In genomic region chr3:24829011-24829581, GRCh38 we compare ENCODE assay signal across 8 cellular contexts.
DNase-seq lines count a peak whose midpoint lies in the region; ATAC-seq and TF ChIP-seq lines count a peak whose summit lies in the region.

No MANE protein-coding gene starts in this region.

- H3K9me3 Mint-ChIP-seq in activated CD4-positive, alpha-beta T cell treated with anti-CD3 and anti-CD28 coated beads for 36 hours (ENCODE audit: low read depth), result no peaks in the 10 kb centered on the region
- no peaks in the 10 kb centered on the region for H3K9me3 Mint-ChIP-seq in WTC11
- H3K9me3 Mint-ChIP-seq in CD8-positive, alpha-beta memory T cell, result peaks cover 1 to 16% (median 5%) of the 10 kb centered on the region in 5 donors

- H3K4me1 ChIP-seq in iPS-15b (ENCODE audit: control insufficient read depth, insufficient read depth, low read length) (no peaks in the 10 kb centered on the region), skeletal muscle tissue (ENCODE audit: control insufficient read depth in 3 of 3, insufficient read depth in 3 of 3, low read length in 3 of 3) (peaks cover 5 to 14% (median 9%) of the 10 kb centered on the region in 3 donors)
- no peaks in the 10 kb centered on the region for H3K4me1 ChIP-seq in CD8-positive, alpha-beta memory T cell (ENCODE audit: insufficient read depth, low read length)

- CTCF ChIA-PET in activated CD4-positive, alpha-beta T cell treated with anti-CD3 and anti-CD28 coated beads for 36 hours (lab: Charles Lee), result no interaction called here
- CTCF ChIA-PET in WTC11 (lab: Charles Lee), result interaction anchor here (0.8 kb wide), 1 partner anchor 69 kb away, joined by 4 read pairs; no protein-coding TSS in a partner anchor
- CTCF ChIA-PET in CD8-positive, alpha-beta memory T cell (lab: Charles Lee), result no interaction called here

- POLR2A ChIA-PET in activated CD4-positive, alpha-beta T cell treated with anti-CD3 and anti-CD28 coated beads for 36 hours (lab: Charles Lee), result no interaction called here
- POLR2A ChIA-PET in WTC11 (lab: Charles Lee), result no interaction called here
- POLR2A ChIA-PET in CD8-positive, alpha-beta memory T cell (lab: Charles Lee), result no interaction called here

- H3K36me3 Mint-ChIP-seq in activated CD4-positive, alpha-beta T cell treated with anti-CD3 and anti-CD28 coated beads for 36 hours (ENCODE audit: low read depth), result no peaks in the 10 kb centered on the region
- H3K36me3 Mint-ChIP-seq in WTC11, result no peaks in the 10 kb centered on the region
- H3K36me3 Mint-ChIP-seq in CD8-positive, alpha-beta memory T cell, result no peaks in the 10 kb centered on the region

- no peak overlapping the region for H3K4me3 Mint-ChIP-seq in activated CD4-positive, alpha-beta T cell treated with anti-CD3 and anti-CD28 coated beads for 36 hours
- peak overlapping the region; percentile 84 for H3K4me3 Mint-ChIP-seq in WTC11
- no peak overlapping the region for H3K4me3 Mint-ChIP-seq in CD8-positive, alpha-beta memory T cell

- H3K27ac Mint-ChIP-seq in activated CD4-positive, alpha-beta T cell treated with anti-CD3 and anti-CD28 coated beads for 36 hours, result no peak overlapping the region
- no peak overlapping the region for H3K27ac Mint-ChIP-seq in WTC11
- no peak overlapping the region for H3K27ac Mint-ChIP-seq in CD8-positive, alpha-beta memory T cell

- intact Hi-C loops in activated CD4-positive, alpha-beta T cell treated with anti-CD3 and anti-CD28 coated beads for 36 hours (cut with DNase I, micrococcal nuclease), result no loop called here

- H3K36me3 ChIP-seq in iPS-15b (ENCODE audit: control insufficient read depth, insufficient read depth, low read length), result no peaks in the 10 kb centered on the region
- H3K36me3 ChIP-seq in skeletal muscle tissue (ENCODE audit: control insufficient read depth in 3 of 3, insufficient read depth in 3 of 3, low read length in 3 of 3), result no peaks in the 10 kb centered on the region
- H3K36me3 ChIP-seq in CD8-positive, alpha-beta memory T cell (ENCODE audit: insufficient read depth, low read length), result no peaks in the 10 kb centered on the region

- peaks cover 2% of the 10 kb centered on the region for H3K4me1 Mint-ChIP-seq in activated CD4-positive, alpha-beta T cell treated with anti-CD3 and anti-CD28 coated beads for 36 hours
- peaks cover 8% of the 10 kb centered on the region for H3K4me1 Mint-ChIP-seq in WTC11
- H3K4me1 Mint-ChIP-seq in CD8-positive, alpha-beta memory T cell, result no peaks in the 10 kb centered on the region

- no peak overlapping the region for H3K27ac ChIP-seq in skeletal muscle tissue (ENCODE audit: low read depth, low read length)
- H3K27ac ChIP-seq in CD8-positive, alpha-beta memory T cell (ENCODE audit: low read depth, low read length), result no peak overlapping the region

- H3K9ac ChIP-seq in iPS-15b (ENCODE audit: low read depth, low read length), result no peak overlapping the region
- no peak overlapping the region for H3K9ac ChIP-seq in skeletal muscle tissue (ENCODE audit: low read depth in 1 of 3, low read length in 3 of 3)

- H3K4me3 ChIP-seq in iPS-15b (ENCODE audit: low read depth, low read length) (peak overlapping the region; percentile 67), skeletal muscle tissue (ENCODE audit: low read length in 3 of 3) (peak overlapping the region in 2 of 3 donors; percentile 72 to 73)
- H3K4me3 ChIP-seq in CD8-positive, alpha-beta memory T cell (ENCODE audit: low read length), result no peak overlapping the region

- H3K27me3 ChIP-seq in iPS-15b (ENCODE audit: control insufficient read depth, insufficient read depth, low read length) (peaks cover 70% of the 10 kb centered on the region), skeletal muscle tissue (ENCODE audit: control insufficient read depth in 3 of 3, insufficient read depth in 3 of 3, low read length in 3 of 3) (peaks cover 0 to 8% (median 2%) of the 10 kb centered on the region in 3 donors)
- H3K27me3 ChIP-seq in CD8-positive, alpha-beta memory T cell (ENCODE audit: insufficient read depth, low read length, poor library complexity, severe bottlenecking), result no peaks in the 10 kb centered on the region

- peaks cover 36% of the 10 kb centered on the region for H3K27me3 Mint-ChIP-seq in activated CD4-positive, alpha-beta T cell treated with anti-CD3 and anti-CD28 coated beads for 36 hours
- H3K27me3 Mint-ChIP-seq in WTC11 (ENCODE audit: low read depth), result peaks cover 72% of the 10 kb centered on the region
- H3K27me3 Mint-ChIP-seq in CD8-positive, alpha-beta memory T cell, result peaks cover 5 to 20% of the 10 kb centered on the region in 2 donors

- peak; percentile 49 for ATAC-seq in activated CD4-positive, alpha-beta T cell treated with anti-CD3 and anti-CD28 coated beads for 36 hours
- ATAC-seq in WTC11 (peak; percentile 79), HG02938 (IDR thresholded peaks at IDR 0.05; ENCODE audit: unreplicated experiment) (no peak)

- peak; percentile 8 for DNase-seq in activated CD4-positive, alpha-beta T cell treated with anti-CD3 and anti-CD28 coated beads for 36 hours
- no peak for DNase-seq in activated CD4-positive, alpha-beta T cell treated with anti-CD3 and anti-CD28 coated beads, Interleukin-2, amount 50 U/mL, for 4 hours
- peak; percentile 53 for DNase-seq in WTC11 (ENCODE audit: low spot score)
- DNase-seq in CD8-positive, alpha-beta memory T cell, result no peak
- DNase-seq in activated effector memory CD4-positive, alpha-beta T cell treated with anti-CD3 and anti-CD28 coated beads, Interleukin-2, amount 50 U/mL, for 16 hours, result no peak

- TF ChIP-seq CTCF in WTC11 (IDR thresholded peaks at IDR 0.05), result no peak

- H3K9me3 ChIP-seq in iPS-15b (ENCODE audit: control insufficient read depth, insufficient read depth, low read length), result no peaks in the 10 kb centered on the region
- H3K9me3 ChIP-seq in skeletal muscle tissue (ENCODE audit: control insufficient read depth in 3 of 3, low read length in 3 of 3), result no peaks in the 10 kb centered on the region
- no peaks in the 10 kb centered on the region for H3K9me3 ChIP-seq in CD8-positive, alpha-beta memory T cell (ENCODE audit: low read length)

TF ChIP-seq in WTC11, 78 proteins besides CTCF, POLR2A, EP300 and RAD21:
- TF ChIP-seq ZNF423 (CRISPR knock-in tag; IDR thresholded peaks at IDR 0.05), result peak; percentile 64; the same call in 1 of the 2 replicates
- TF ChIP-seq FOXJ3 (CRISPR knock-in tag; IDR thresholded peaks at IDR 0.05; ENCODE audit: borderline replicate concordance), result no peak
- TF ChIP-seq ZNF263 (CRISPR knock-in tag; IDR thresholded peaks at IDR 0.05; ENCODE audit: low read depth), result no peak
- TF ChIP-seq KAT7 (CRISPR knock-in tag; IDR thresholded peaks at IDR 0.05; ENCODE audit: borderline replicate concordance), result no peak

Comparison
In these comparisons a context has a peak if more than half of its experiments do, and no peak if none do; other contexts are left out.
1. DNase-seq: peak in activated CD4-positive, alpha-beta T cell treated with anti-CD3 and anti-CD28 coated beads for 36 hours (single experiment) and WTC11 (single experiment); none in activated CD4-positive, alpha-beta T cell treated with anti-CD3 and anti-CD28 coated beads, Interleukin-2, amount 50 U/mL, for 4 hours (0 of 2), CD8-positive, alpha-beta memory T cell (0 of 5) and activated effector memory CD4-positive, alpha-beta T cell treated with anti-CD3 and anti-CD28 coated beads, Interleukin-2, amount 50 U/mL, for 16 hours (single experiment).